Comparison of ENCODE assay signal across 10 cellular contexts in genomic region chr1:168470821-168471473, GRCh38.
DNase-seq lines count a peak whose midpoint lies in the region; ATAC-seq, FAIRE-seq and TF ChIP-seq lines count a peak whose summit lies in the region.
"Had no signal": no experiment of that assay in that cellular context is flagged by ENCODE, and none has a peak within 500 bp of the region (broad histone marks: within the 10 kb centered on the region; RNA-seq: fewer than 3 reads in every experiment).

No MANE protein-coding gene starts in this region.

- intact Hi-C loops in esophagus muscularis mucosa (cut with DNase I) = no loop called here

- ATAC-seq in GM18502 (IDR thresholded peaks at IDR 0.05; ENCODE audit: poor library complexity, unreplicated experiment) = no peak
- ATAC-seq in GM19023 (IDR thresholded peaks at IDR 0.05; ENCODE audit: unreplicated experiment) = no peak
- ATAC-seq in HG02884 (IDR thresholded peaks at IDR 0.05; ENCODE audit: unreplicated experiment) = no peak

- peak; percentile 97 for FAIRE-seq in RCC 7860 (lab: Jason Lieb, UNC)

- H3K4me3 ChIP-seq in esophagus muscularis mucosa (no peak overlapping the region), skeletal muscle cell (ENCODE audit: low read depth, low read length) (no peak overlapping the region)

- no peaks in the 10 kb centered on the region for H3K27me3 ChIP-seq in esophagus muscularis mucosa

- H3K9me3 ChIP-seq in esophagus muscularis mucosa = no peaks in the 10 kb centered on the region

- no peak for TF ChIP-seq CTCF in esophagus muscularis mucosa (IDR thresholded peaks at IDR 0.05)

- 66% methylated on average over 2 of the region's 2 CpGs for WGBS in esophagus muscularis mucosa

- H3K4me1 ChIP-seq in esophagus muscularis mucosa = peaks cover 34 to 56% (median 51%) of the 10 kb centered on the region in 4 donors

- TF ChIP-seq EP300 in esophagus muscularis mucosa (IDR thresholded peaks at IDR 0.05) = no peak

- TF ChIP-seq POLR2A in esophagus muscularis mucosa (IDR thresholded peaks at IDR 0.05; ENCODE audit: low read depth) = no peak

- no peaks in the 10 kb centered on the region for H3K36me3 ChIP-seq in esophagus muscularis mucosa

- peak overlapping the region in 3 of 4 donors; percentile 16 to 45 (median 28) for H3K27ac ChIP-seq in esophagus muscularis mucosa (replicated peaks in 1 of 4)

- DNase-seq in NCI-H345 (lab: John Stamatoyannopoulos, UW) = peak; percentile 14
- no peak for DNase-seq in NCI-H345 treated with DMSO at 0.1 percent for 48 hours (lab: John Stamatoyannopoulos, UW; ENCODE audit: unreplicated experiment)
- DNase-seq in RCC 7860 (ENCODE audit: low spot score) = peak; percentile 94
- no peak for DNase-seq in esophagus muscularis mucosa (ENCODE audit: extremely low spot score)
- DNase-seq in skeletal muscle cell (ENCODE audit: low read depth) = peak; percentile 80
- DNase-seq: activated CD4-positive, alpha-beta T cell treated with anti-CD3 and anti-CD28 coated beads, Interleukin-2, amount 50 U/mL, for 1 hour; left cardiac atrium had no signal

Comparison
In these comparisons a context has a peak if more than half of its experiments do, and no peak if none do; other contexts are left out.
1. DNase-seq: peak in NCI-H345 (single experiment), RCC 7860 (single experiment) and skeletal muscle cell (single experiment); none in NCI-H345 treated with DMSO at 0.1 percent for 48 hours (single experiment) and esophagus muscularis mucosa (single experiment).